8 cellular contexts compared by ENCODE assay signal in the genomic region with DNA sequence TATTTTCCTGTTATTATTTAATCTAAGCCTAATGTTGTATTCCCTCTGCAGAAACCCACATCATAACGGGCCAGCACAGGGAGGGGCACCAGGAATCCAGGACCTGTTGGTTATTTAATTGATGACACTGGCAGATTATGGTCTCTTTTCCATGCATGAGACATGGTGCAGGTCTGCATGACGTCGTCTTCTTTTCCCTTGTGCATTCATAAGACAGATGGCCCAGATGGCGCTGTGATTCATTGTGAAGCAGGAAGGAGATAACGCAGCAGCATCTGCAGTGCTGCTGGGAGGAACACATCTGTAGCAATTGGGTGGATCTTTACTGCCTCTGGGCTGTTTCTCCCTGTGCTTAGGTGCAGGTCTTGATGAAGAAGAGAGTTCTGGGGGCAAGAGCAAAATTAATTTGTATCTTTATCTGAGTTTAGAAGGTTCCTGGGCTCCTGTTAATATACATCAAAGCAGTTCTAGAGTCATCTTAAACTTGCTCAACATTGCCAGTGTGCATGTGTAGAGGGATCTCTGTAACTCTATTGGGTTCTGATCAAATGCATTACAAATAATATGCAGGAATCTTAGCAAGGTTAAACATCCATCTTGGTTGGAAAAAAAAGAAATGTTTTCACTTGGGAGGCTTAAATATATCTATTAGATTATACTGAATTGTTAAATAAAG.
A peak's percentile ranks its signal among the peaks of the same experiment; 100 is the strongest.
DNase-seq lines count a peak whose midpoint lies in the region; ATAC-seq and TF ChIP-seq lines count a peak whose summit lies in the region.

No MANE protein-coding gene starts in this region.

- DNase-seq in SIG-M5 treated with dmso at 0.1 percent for 504 hours (lab: John Stamatoyannopoulos, UW; ENCODE audit: unreplicated experiment): peak; percentile 8
- no peak for DNase-seq in SIG-M5 (lab: John Stamatoyannopoulos, UW)
- peak; percentile 25 to 86 (median 44) for DNase-seq in adrenal gland
- DNase-seq in skeletal muscle cell (ENCODE audit: low read depth): peak; percentile 66
- no peak for DNase-seq in activated CD4-positive, CD25-positive, alpha-beta regulatory T cell treated with anti-CD3 and anti-CD28 coated beads, Interleukin-2, amount 50 U/mL, for 72 hours
- DNase-seq in dedifferentiated amniotic fluid mesenchymal stem cell (ENCODE audit: extremely low spot score): no peak

- H3K9me3 ChIP-seq in adrenal gland (replicated peaks in 1 of 3): no peaks in the 10 kb centered on the region

- H3K36me3 ChIP-seq in adrenal gland (replicated peaks in 1 of 2): no peaks in the 10 kb centered on the region

- no peak for TF ChIP-seq POLR2A in adrenal gland (IDR thresholded peaks at IDR 0.05)

- ATAC-seq in HG03469 (IDR thresholded peaks at IDR 0.05; ENCODE audit: unreplicated experiment) (peak; percentile 43), HG02970 (IDR thresholded peaks at IDR 0.05; ENCODE audit: low FRiP score, unreplicated experiment) (no peak)

- H3K27ac ChIP-seq in adrenal gland: no peak overlapping the region

- H3K27me3 ChIP-seq in adrenal gland: no peaks in the 10 kb centered on the region

- H3K4me3 ChIP-seq in adrenal gland (no peak overlapping the region), skeletal muscle cell (ENCODE audit: low read depth, low read length) (no peak overlapping the region)

- 31 to 54% (median 37%) methylated on average over 5 of the region's 5 CpGs for WGBS in adrenal gland, 4 donors

- TF ChIP-seq CTCF in adrenal gland (IDR thresholded peaks at IDR 0.05): no peak

- intact Hi-C loops in adrenal gland (cut with DNase I): no loop called here

- peaks cover 3 to 11% of the 10 kb centered on the region in 2 donors for H3K4me1 ChIP-seq in adrenal gland (replicated peaks in 1 of 2)

Comparison
In these comparisons a context has a peak if more than half of its experiments do, and no peak if none do; other contexts are left out.
1. DNase-seq: peak in SIG-M5 treated with dmso at 0.1 percent for 504 hours (single experiment), adrenal gland (7 of 7) and skeletal muscle cell (single experiment); none in SIG-M5 (single experiment), activated CD4-positive, CD25-positive, alpha-beta regulatory T cell treated with anti-CD3 and anti-CD28 coated beads, Interleukin-2, amount 50 U/mL, for 72 hours (single experiment) and dedifferentiated amniotic fluid mesenchymal stem cell (single experiment).